In genomic region chr22:20044495-20045151, GRCh38 we compare ENCODE assay signal across 19 cellular contexts.
"Had no signal": no experiment of that assay in that cellular context is flagged by ENCODE, and none has a peak within 500 bp of the region (broad histone marks: within the 10 kb centered on the region; RNA-seq: fewer than 3 reads in every experiment).

No MANE protein-coding gene starts in this region.

- H3K27ac ChIP-seq: epithelial cell of prostate, gastroesophageal sphincter, parathyroid adenoma, sigmoid colon, transverse colon had no signal

- H2AFZ ChIP-seq: parathyroid adenoma had no signal

- H3K4me3 Mint-ChIP-seq: activated naive CD4-positive, alpha-beta T cell treated with anti-CD3 and anti-CD28 coated beads for 36 hours; activated naive CD8-positive, alpha-beta T cell treated with anti-CD3 and anti-CD28 coated beads, Interleukin-2, amount 50 U/mL, for 24 hours; natural killer cell treated with Interleukin-12 subunit alpha and Interleukin-12 subunit beta and Interleukin-15 and Interleukin-18, amount 100 ng/mL, for 72 hours; stimulated activated naive B cell treated with anti-CD40 and anti-IgM and Interleukin-4, amounts not matched to agents 10 μg/mL and 1 μg/mL and 100 μg/mL, for 72 hours; T-helper 1 cell treated with Interleukin-12 subunit alpha and Interleukin-12 subunit beta and Interleukin-4 antibody, amounts not matched to agents 30 μg/mL and 1 μg/mL, for 36 hours; WTC11 had no signal

- H3K79me2 ChIP-seq: parathyroid adenoma had no signal

- H3K9me3 ChIP-seq: gastroesophageal sphincter, sigmoid colon, transverse colon had no signal

- H3K27ac Mint-ChIP-seq: activated naive CD4-positive, alpha-beta T cell treated with anti-CD3 and anti-CD28 coated beads for 36 hours; activated naive CD8-positive, alpha-beta T cell treated with anti-CD3 and anti-CD28 coated beads, Interleukin-2, amount 50 U/mL, for 24 hours; natural killer cell treated with Interleukin-12 subunit alpha and Interleukin-12 subunit beta and Interleukin-15 and Interleukin-18, amount 100 ng/mL, for 72 hours; stimulated activated naive B cell treated with anti-CD40 and anti-IgM and Interleukin-4, amounts not matched to agents 10 μg/mL and 1 μg/mL and 100 μg/mL, for 72 hours; T-helper 1 cell treated with Interleukin-12 subunit alpha and Interleukin-12 subunit beta and Interleukin-4 antibody, amounts not matched to agents 30 μg/mL and 1 μg/mL, for 36 hours; WTC11 had no signal

- H3K4me1 Mint-ChIP-seq: WTC11 had no signal

- H3K4me2 ChIP-seq: smooth muscle cell had no signal

- H3K4me1 ChIP-seq: parathyroid adenoma, sigmoid colon, transverse colon had no signal

- H3K27me3 ChIP-seq: gastroesophageal sphincter, sigmoid colon, transverse colon had no signal

- H3K27me3 Mint-ChIP-seq: activated naive CD8-positive, alpha-beta T cell treated with anti-CD3 and anti-CD28 coated beads, Interleukin-2, amount 50 U/mL, for 24 hours; natural killer cell treated with Interleukin-12 subunit alpha and Interleukin-12 subunit beta and Interleukin-15 and Interleukin-18, amount 100 ng/mL, for 72 hours; stimulated activated naive B cell treated with anti-CD40 and anti-IgM and Interleukin-4, amounts not matched to agents 10 μg/mL and 1 μg/mL and 100 μg/mL, for 72 hours had no signal

- H3K9ac ChIP-seq: parathyroid adenoma had no signal

- H3K9me3 Mint-ChIP-seq: natural killer cell treated with Interleukin-12 subunit alpha and Interleukin-12 subunit beta and Interleukin-15 and Interleukin-18, amount 100 ng/mL, for 72 hours had no signal

- H3K4me3 ChIP-seq: gastroesophageal sphincter, sigmoid colon, smooth muscle cell, transverse colon had no signal

- ATAC-seq: activated naive CD8-positive, alpha-beta T cell treated with anti-CD3 and anti-CD28 coated beads, Interleukin-2, amount 50 U/mL, for 24 hours; gastroesophageal sphincter; left lobe of liver; stimulated activated naive B cell treated with anti-CD40 and anti-IgM and Interleukin-4, amounts not matched to agents 10 μg/mL and 1 μg/mL and 100 μg/mL, for 72 hours; WTC11 had no signal

- DNase-seq: activated naive CD4-positive, alpha-beta T cell treated with anti-CD3 and anti-CD28 coated beads for 36 hours; activated naive CD8-positive, alpha-beta T cell treated with anti-CD3 and anti-CD28 coated beads, Interleukin-2, amount 50 U/mL, for 24 hours; activated T-cell treated with anti-CD3 and anti-CD28 coated beads, Interleukin-2, amount 50 U/mL, for 48 hours; cortex of kidney; kidney; midbrain; sigmoid colon; stimulated activated CD4-positive, alpha-beta T cell treated with anti-CD3 and anti-CD28 coated beads, Interleukin-15, amount 100 ng/mL, for 24 hours; stimulated activated naive B cell treated with anti-CD40 and anti-IgM and Interleukin-4, amounts not matched to agents 10 μg/mL and 1 μg/mL and 100 μg/mL, for 72 hours; T1000; transverse colon had no signal
